Comparison of ENCODE assay signal across 10 cellular contexts in the genomic region with DNA sequence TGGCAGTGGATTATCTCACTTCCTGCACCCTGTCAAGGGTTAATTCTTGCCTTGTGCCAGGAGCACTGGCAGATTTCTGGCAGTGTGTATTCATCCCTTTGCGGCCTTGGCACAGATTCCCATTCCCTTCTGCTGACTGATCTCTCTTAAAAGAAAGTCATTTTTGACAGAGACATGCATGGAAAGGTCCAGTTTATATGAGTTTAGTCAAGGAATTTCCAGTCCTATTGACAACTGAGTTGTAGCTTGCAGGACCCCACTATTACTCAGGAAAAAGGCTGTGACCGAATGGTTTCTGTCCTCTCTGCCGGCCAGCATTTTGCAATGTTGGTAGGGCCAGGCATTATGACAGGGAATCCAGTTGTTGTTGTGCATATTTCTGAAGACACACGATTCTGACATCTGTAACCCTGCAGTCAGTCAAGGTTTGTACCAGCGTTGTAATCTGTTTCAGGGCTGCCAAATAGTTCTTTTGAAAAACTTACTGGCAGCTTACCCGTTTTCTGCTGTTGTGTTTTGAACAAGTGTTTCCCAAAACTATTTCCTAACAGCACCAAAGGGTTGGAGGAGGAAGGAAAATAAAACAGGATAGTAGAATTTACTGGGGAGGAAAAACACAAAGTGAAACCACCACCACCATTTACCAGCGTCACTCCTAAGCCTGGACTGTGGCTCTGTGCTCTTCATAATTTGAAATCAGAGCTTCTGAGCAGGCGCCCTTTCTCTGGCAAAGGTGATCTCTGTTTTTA.
A peak's percentile ranks its signal among the peaks of the same experiment; 100 is the strongest.
DNase-seq lines count a peak whose midpoint lies in the region; FAIRE-seq and TF ChIP-seq lines count a peak whose summit lies in the region.
"Had no signal": no experiment of that assay in that cellular context is flagged by ENCODE, and none has a peak within 500 bp of the region (broad histone marks: within the 10 kb centered on the region; RNA-seq: fewer than 3 reads in every experiment).

No MANE protein-coding gene starts in this region.

- H3K9ac ChIP-seq in adipocyte (ENCODE audit: low read length) (peak overlapping the region; percentile 81), mesendoderm (ENCODE audit: low read length) (no peak overlapping the region), neuronal stem cell (ENCODE audit: low read depth, low read length, poor library complexity) (no peak overlapping the region)

- H3K18ac ChIP-seq in mesendoderm (ENCODE audit: low read length) (no peak overlapping the region), neuronal stem cell (ENCODE audit: low read length) (no peak overlapping the region)

- DNase-seq in ELR (ENCODE audit: low read depth) (peak; percentile 53), adipocyte (ENCODE audit: low read depth) (peak; percentile 80), glomerular visceral epithelial cell (ENCODE audit: extremely low spot score) (peak; percentile 79), retinal pigment epithelial cell (ENCODE audit: low read depth) (peak; percentile 58), GM19238 (ENCODE audit: insufficient read length, low spot score) (no peak), frontal cortex (ENCODE audit: low spot score in 2 of 2) (no peak), mesendoderm (no peak), neuronal stem cell (ENCODE audit: low spot score) (no peak)

- no peaks in the 10 kb centered on the region for H3K79me1 ChIP-seq in mesendoderm (ENCODE audit: low read length)
- H3K79me1 ChIP-seq in neuronal stem cell (ENCODE audit: low read depth, low read length): no peaks in the 10 kb centered on the region

- H4K5ac ChIP-seq in mesendoderm (ENCODE audit: low read length): no peak overlapping the region

- peaks cover 44% of the 10 kb centered on the region for H3K4me1 ChIP-seq in adipocyte (ENCODE audit: control insufficient read depth, insufficient read depth, low read length)
- no peaks in the 10 kb centered on the region for H3K4me1 ChIP-seq in mesendoderm (ENCODE audit: control insufficient read depth, low read depth, low read length)
- peaks cover 0 to 1% of the 10 kb centered on the region in 2 donors for H3K4me1 ChIP-seq in neuronal stem cell (ENCODE audit: control insufficient read depth in 2 of 2, insufficient read depth in 1 of 2, low read depth in 1 of 2, low read length in 2 of 2)

- H2BK12ac ChIP-seq in neuronal stem cell (ENCODE audit: low read length): no peak overlapping the region

- no peak overlapping the region for H3K14ac ChIP-seq in neuronal stem cell (ENCODE audit: low read length)

- no peak overlapping the region for H2AFZ ChIP-seq in neuronal stem cell (ENCODE audit: low read length)

- H3K4me2 ChIP-seq in mesendoderm (ENCODE audit: low read length) (no peak overlapping the region), neuronal stem cell (ENCODE audit: insufficient read depth, low read length, poor library complexity, severe bottlenecking) (no peak overlapping the region)

- no peak overlapping the region for H3K56ac ChIP-seq in mesendoderm (ENCODE audit: low read length)

- no peaks in the 10 kb centered on the region for H3K79me2 ChIP-seq in mesendoderm (ENCODE audit: control insufficient read depth, insufficient read depth, low read length)

- H3K36me3 ChIP-seq in adipocyte (ENCODE audit: control insufficient read depth, insufficient read depth, low read length, severe bottlenecking) (no peaks in the 10 kb centered on the region), mesendoderm (ENCODE audit: control insufficient read depth, insufficient read depth, low read length) (no peaks in the 10 kb centered on the region), neuronal stem cell (replicated peaks in 1 of 2; ENCODE audit: control insufficient read depth in 2 of 2, insufficient read depth in 2 of 2, low read length in 2 of 2) (no peaks in the 10 kb centered on the region)

- no peak overlapping the region for H2BK15ac ChIP-seq in mesendoderm (replicated peaks; ENCODE audit: low read depth)
- no peak overlapping the region for H2BK15ac ChIP-seq in neuronal stem cell (ENCODE audit: low read length)

- no peak for TF ChIP-seq CTCF in retinal pigment epithelial cell (conservative IDR thresholded peaks at IDR 0.05; ENCODE audit: low read depth, low read length)

- H4K8ac ChIP-seq in mesendoderm (ENCODE audit: low read depth, low read length): no peak overlapping the region
- H4K8ac ChIP-seq in neuronal stem cell (ENCODE audit: low read depth, low read length): no peak overlapping the region

- no peak overlapping the region for H3K4ac ChIP-seq in mesendoderm (ENCODE audit: low read depth, low read length)
- no peak overlapping the region for H3K4ac ChIP-seq in neuronal stem cell (ENCODE audit: low read length)

- H2AK5ac ChIP-seq in mesendoderm (ENCODE audit: low read length) (no peak overlapping the region), neuronal stem cell (ENCODE audit: low read depth, low read length) (no peak overlapping the region)

- H3K23ac ChIP-seq in mesendoderm (ENCODE audit: low read length) (no peak overlapping the region), neuronal stem cell (ENCODE audit: low read depth, low read length, poor library complexity) (no peak overlapping the region)

- FAIRE-seq in frontal cortex (lab: Jason Lieb, UNC): no peak
- FAIRE-seq: G401.6 had no signal

- H4K91ac ChIP-seq in neuronal stem cell (ENCODE audit: low read depth, low read length, poor library complexity): no peak overlapping the region

- H2BK120ac ChIP-seq in mesendoderm (ENCODE audit: low read depth, low read length) (no peak overlapping the region), neuronal stem cell (ENCODE audit: low read depth, low read length) (no peak overlapping the region)

- H3K27ac ChIP-seq in mesendoderm (ENCODE audit: low read depth, low read length) (no peak overlapping the region), neuronal stem cell (replicated peaks; ENCODE audit: low read length) (no peak overlapping the region)
- H3K27ac ChIP-seq: SK-N-MC had no signal

- peak overlapping the region; percentile 75 for H3K4me3 ChIP-seq in adipocyte (ENCODE audit: low read length)
- no peak overlapping the region for H3K4me3 ChIP-seq in retinal pigment epithelial cell (ENCODE audit: low read length)
- H3K4me3 ChIP-seq in mesendoderm (ENCODE audit: low read length): no peak overlapping the region
- H3K4me3 ChIP-seq in neuronal stem cell (ENCODE audit: low read length in 2 of 2): no peak overlapping the region
- H3K4me3 ChIP-seq: SK-N-MC had no signal

- WGBS in mesendoderm (ENCODE audit: extremely low coverage, insufficient coverage, low lambda C conversion rate): no CpG with 5 or more reads among the region's 8 CpGs
- no CpG with 5 or more reads among the region's 8 CpGs for WGBS in neuronal stem cell (ENCODE audit: extremely low coverage in 2 of 2, insufficient read length in 2 of 2, insufficient replicate concordance in 1 of 2), 2 donors

- no peaks in the 10 kb centered on the region for H3K27me3 ChIP-seq in adipocyte (replicated peaks; ENCODE audit: control insufficient read depth, insufficient read depth, low read length)
- H3K27me3 ChIP-seq in mesendoderm (ENCODE audit: insufficient read depth, low read length, poor library complexity): no peaks in the 10 kb centered on the region
- H3K27me3 ChIP-seq in neuronal stem cell (ENCODE audit: control insufficient read depth in 3 of 3, insufficient read depth in 3 of 3, low read depth in 1 of 3, low read length in 3 of 3): no peaks in the 10 kb centered on the region

- no peak overlapping the region for H2BK5ac ChIP-seq in mesendoderm (ENCODE audit: low read length)
- H2BK5ac ChIP-seq in neuronal stem cell (ENCODE audit: low read length): no peak overlapping the region

- H3K9me3 ChIP-seq in adipocyte (ENCODE audit: control insufficient read depth, low read length): no peaks in the 10 kb centered on the region
- H3K9me3 ChIP-seq in neuronal stem cell (replicated peaks in 1 of 2; ENCODE audit: control insufficient read depth in 2 of 2, insufficient read depth in 1 of 2, low read depth in 1 of 2, low read length in 2 of 2): no peaks in the 10 kb centered on the region

Comparison
In these comparisons a context has a peak if more than half of its experiments do, and no peak if none do; other contexts are left out.
1. DNase-seq: peak in ELR (single experiment), adipocyte (single experiment), glomerular visceral epithelial cell (single experiment) and retinal pigment epithelial cell (single experiment); none in GM19238 (single experiment), frontal cortex (0 of 2), mesendoderm (single experiment) and neuronal stem cell (single experiment).